ENCODE assay signal across 7 cellular contexts in the genomic region with DNA sequence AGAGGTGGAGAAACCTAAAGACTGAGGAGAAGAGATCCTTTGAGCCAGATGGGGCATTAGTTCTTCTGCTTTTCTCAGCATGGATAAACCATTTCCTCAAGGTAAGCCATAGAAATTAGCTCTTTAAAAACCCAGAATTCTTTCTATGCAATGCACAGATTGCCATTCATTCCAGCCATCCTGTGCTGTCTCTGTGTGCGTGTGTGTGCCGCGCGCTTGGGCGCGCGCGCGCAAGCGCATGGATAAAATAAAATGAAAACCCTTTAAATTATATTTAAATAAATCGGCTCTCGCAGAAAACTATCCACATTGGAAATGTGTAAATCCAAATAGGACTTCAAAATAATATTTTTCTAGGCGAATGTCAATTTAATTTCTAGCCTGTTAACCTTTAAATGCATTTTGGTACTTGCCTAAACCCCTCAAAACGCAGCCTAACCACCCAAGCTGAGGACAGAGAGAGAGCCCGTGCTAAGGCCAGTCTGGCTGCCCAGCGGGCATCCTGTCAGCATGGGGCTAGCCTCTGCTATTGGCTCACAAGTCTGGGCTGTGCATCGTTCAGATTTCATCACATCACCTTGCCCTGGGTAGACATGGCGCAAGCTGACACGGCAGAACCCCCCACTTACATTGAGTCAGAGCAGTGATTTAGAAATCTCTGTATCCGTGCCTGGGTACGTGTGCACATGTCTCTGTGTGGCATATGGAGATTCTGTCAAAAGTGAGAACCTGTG.
DNase-seq lines count a peak whose midpoint lies in the region; ATAC-seq and TF ChIP-seq lines count a peak whose summit lies in the region.

No MANE protein-coding gene starts in this region.

- peaks cover 3% of the 10 kb centered on the region for H3K4me1 Mint-ChIP-seq in activated CD8-positive, alpha-beta T cell treated with anti-CD3 and anti-CD28 coated beads, Interleukin-2, amount 10 ng/mL, durations not matched to agents 7 days and 5 days (ENCODE audit: low read depth)
- peaks cover 6% of the 10 kb centered on the region for H3K4me1 Mint-ChIP-seq in stimulated activated effector memory CD8-positive, alpha-beta T cell treated with anti-CD3 and anti-CD28 coated beads, Interleukin-12 subunit alpha, Interleukin-12 subunit beta, amount 100 ng/mL, for 72 hours

- ATAC-seq in HCT116: no peak
- ATAC-seq in activated CD8-positive, alpha-beta T cell treated with anti-CD3 and anti-CD28 coated beads, Interleukin-2, amount 10 ng/mL, durations not matched to agents 7 days and 5 days: no peak
- peak; percentile 48 for ATAC-seq in left ventricle myocardium superior
- peak; percentile 58 for ATAC-seq in stimulated activated effector memory CD8-positive, alpha-beta T cell treated with anti-CD3 and anti-CD28 coated beads, Interleukin-12 subunit alpha, Interleukin-12 subunit beta, amount 100 ng/mL, for 72 hours
- no peak for ATAC-seq in GM21717 (IDR thresholded peaks at IDR 0.05; ENCODE audit: unreplicated experiment)

- H3K4me1 ChIP-seq in HCT116 (ENCODE audit: control insufficient read depth in 1 of 2, insufficient read depth in 2 of 2, low read length in 2 of 2): peaks cover 3 to 9% of the 10 kb centered on the region in 2 experiments; a peak in 3 of 4 replicates

- CTCF ChIA-PET in HCT116 (lab: Charles Lee): no interaction called here
- CTCF ChIA-PET in activated CD8-positive, alpha-beta T cell treated with anti-CD3 and anti-CD28 coated beads, Interleukin-2, amount 10 ng/mL, durations not matched to agents 7 days and 5 days (lab: Charles Lee): no interaction called here

- H3K27me3 Mint-ChIP-seq in activated CD8-positive, alpha-beta T cell treated with anti-CD3 and anti-CD28 coated beads, Interleukin-2, amount 10 ng/mL, durations not matched to agents 7 days and 5 days (ENCODE audit: low read depth): peaks cover 3% of the 10 kb centered on the region

- DNase-seq in HCT116 (ENCODE audit: low read depth, low spot score) (no peak), left ventricle myocardium superior (no peak), NOMO-1 treated with dmso at 0.1 percent for 144 hours (lab: John Stamatoyannopoulos, UW; ENCODE audit: unreplicated experiment) (no peak), iPS-NIHi11 (ENCODE audit: low spot score) (no peak)
- no peak for DNase-seq in activated CD8-positive, alpha-beta T cell treated with anti-CD3 and anti-CD28 coated beads, Interleukin-2, amount 10 ng/mL, durations not matched to agents 7 days and 5 days
- no peak for DNase-seq in stimulated activated effector memory CD8-positive, alpha-beta T cell treated with anti-CD3 and anti-CD28 coated beads, Interleukin-12 subunit alpha, Interleukin-12 subunit beta, amount 100 ng/mL, for 72 hours (ENCODE audit: low spot score in 2 of 2)

- H3K4me3 Mint-ChIP-seq in activated CD8-positive, alpha-beta T cell treated with anti-CD3 and anti-CD28 coated beads, Interleukin-2, amount 10 ng/mL, durations not matched to agents 7 days and 5 days: peak overlapping the region; percentile 65
- H3K4me3 Mint-ChIP-seq in stimulated activated effector memory CD8-positive, alpha-beta T cell treated with anti-CD3 and anti-CD28 coated beads, Interleukin-12 subunit alpha, Interleukin-12 subunit beta, amount 100 ng/mL, for 72 hours: peak overlapping the region; percentile 65

- POLR2A ChIA-PET in HCT116 (lab: Charles Lee): no interaction called here
- POLR2A ChIA-PET in activated CD8-positive, alpha-beta T cell treated with anti-CD3 and anti-CD28 coated beads, Interleukin-2, amount 10 ng/mL, durations not matched to agents 7 days and 5 days (lab: Charles Lee): no interaction called here

- H3K79me2 ChIP-seq in HCT116 (ENCODE audit: insufficient read depth, low read length): no peaks in the 10 kb centered on the region

- peaks cover 2% of the 10 kb centered on the region for H3K9me3 Mint-ChIP-seq in activated CD8-positive, alpha-beta T cell treated with anti-CD3 and anti-CD28 coated beads, Interleukin-2, amount 10 ng/mL, durations not matched to agents 7 days and 5 days (ENCODE audit: insufficient read depth)
- H3K9me3 Mint-ChIP-seq in stimulated activated effector memory CD8-positive, alpha-beta T cell treated with anti-CD3 and anti-CD28 coated beads, Interleukin-12 subunit alpha, Interleukin-12 subunit beta, amount 100 ng/mL, for 72 hours: peaks cover 3% of the 10 kb centered on the region

- no peak for TF ChIP-seq CTCF in HCT116 (IDR thresholded peaks at IDR 0.05 in 2 of 3, conservative IDR thresholded peaks at IDR 0.05 in 1 of 3; ENCODE audit: borderline replicate concordance in 1 of 3, insufficient read depth in 1 of 3, low read depth in 2 of 3, low read length in 2 of 3)

- no TSS peak for BruUV-seq in HCT116 (replicated peaks; lab: Mats Ljungman, UMichigan)

- H3K27ac Mint-ChIP-seq in activated CD8-positive, alpha-beta T cell treated with anti-CD3 and anti-CD28 coated beads, Interleukin-2, amount 10 ng/mL, durations not matched to agents 7 days and 5 days: no peak overlapping the region
- no peak overlapping the region for H3K27ac Mint-ChIP-seq in stimulated activated effector memory CD8-positive, alpha-beta T cell treated with anti-CD3 and anti-CD28 coated beads, Interleukin-12 subunit alpha, Interleukin-12 subunit beta, amount 100 ng/mL, for 72 hours

- no peaks in the 10 kb centered on the region for H4K20me1 ChIP-seq in HCT116 (ENCODE audit: insufficient read depth)

- H3K4me3 ChIP-seq in HCT116 (replicated peaks in 1 of 2; ENCODE audit: low read depth in 1 of 2, low read length in 2 of 2): peak overlapping the region; percentile 19 to 64; a peak in 3 of 4 replicates

- H2AFZ ChIP-seq in HCT116 (ENCODE audit: low read depth, low read length, poor library complexity, severe bottlenecking): no peak overlapping the region

- TF ChIP-seq RAD21 in HCT116 (IDR thresholded peaks at IDR 0.05; ENCODE audit: low read depth): no peak

- no peaks in the 10 kb centered on the region for H3K36me3 ChIP-seq in HCT116 (ENCODE audit: control insufficient read depth in 1 of 2, insufficient read depth in 2 of 2, low read length in 2 of 2)

- no peak overlapping the region for H3K9ac ChIP-seq in HCT116 (ENCODE audit: low read length)

- TF ChIP-seq POLR2A in HCT116 (IDR thresholded peaks at IDR 0.05; ENCODE audit: borderline replicate concordance, extremely low read depth, insufficient read depth, insufficient read length): no peak

- H3K4me2 ChIP-seq in HCT116 (ENCODE audit: low read length): peak overlapping the region; percentile 64

- H3K27ac ChIP-seq in HCT116 (ENCODE audit: low read depth, low read length): no peak overlapping the region

- intact Hi-C loops in HCT116 (cut with micrococcal nuclease): no loop called here
- intact Hi-C loops in left ventricle myocardium superior (cut with micrococcal nuclease): no loop called here

- no peaks in the 10 kb centered on the region for H3K9me2 ChIP-seq in HCT116 (ENCODE audit: insufficient read depth)

- no peaks in the 10 kb centered on the region for H3K36me3 Mint-ChIP-seq in activated CD8-positive, alpha-beta T cell treated with anti-CD3 and anti-CD28 coated beads, Interleukin-2, amount 10 ng/mL, durations not matched to agents 7 days and 5 days (ENCODE audit: low read depth)
- H3K36me3 Mint-ChIP-seq in stimulated activated effector memory CD8-positive, alpha-beta T cell treated with anti-CD3 and anti-CD28 coated beads, Interleukin-12 subunit alpha, Interleukin-12 subunit beta, amount 100 ng/mL, for 72 hours: no peaks in the 10 kb centered on the region

- RAD21 ChIA-PET in HCT116 (lab: Charles Lee; ENCODE audit: low non-redundant PET in 1 of 2, low total read pairs in 2 of 2, uncharacterized antibody in 2 of 2, unreplicated experiment in 2 of 2): no interaction called here

- no peaks in the 10 kb centered on the region for H3K27me3 ChIP-seq in HCT116 (ENCODE audit: insufficient read depth, low read length)

- H3K9me3 ChIP-seq in HCT116 (ENCODE audit: control insufficient read depth in 1 of 2, insufficient read depth in 1 of 2, low read depth in 1 of 2, low read length in 2 of 2): no peaks in the 10 kb centered on the region

TF ChIP-seq in HCT116, 20 proteins besides CTCF, POLR2A, EP300 and RAD21 (continues in another document):
- TF ChIP-seq SP1 (IDR thresholded peaks at IDR 0.05; ENCODE audit: low read depth) (no peak), ZNF274 (IDR thresholded peaks at IDR 0.05; ENCODE audit: low read depth, low read length) (no peak), POLR2AphosphoS5 (IDR thresholded peaks at IDR 0.05; ENCODE audit: low read depth, low read length) (no peak), CBX3 (IDR thresholded peaks at IDR 0.05; ENCODE audit: low read depth) (no peak), JUND (IDR thresholded peaks at IDR 0.05) (no peak), TCF7L2 (IDR thresholded peaks at IDR 0.05; ENCODE audit: borderline replicate concordance, extremely low read depth, insufficient read depth, insufficient read length) (no peak), CEBPB (IDR thresholded peaks at IDR 0.05; ENCODE audit: low read depth) (no peak)
- TF ChIP-seq, protein P1, sequence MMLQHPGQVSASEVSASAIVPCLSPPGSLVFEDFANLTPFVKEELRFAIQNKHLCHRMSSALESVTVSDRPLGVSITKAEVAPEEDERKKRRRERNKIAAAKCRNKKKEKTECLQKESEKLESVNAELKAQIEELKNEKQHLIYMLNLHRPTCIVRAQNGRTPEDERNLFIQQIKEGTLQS (IDR thresholded peaks at IDR 0.05): no peak
- TF ChIP-seq, protein P2, sequence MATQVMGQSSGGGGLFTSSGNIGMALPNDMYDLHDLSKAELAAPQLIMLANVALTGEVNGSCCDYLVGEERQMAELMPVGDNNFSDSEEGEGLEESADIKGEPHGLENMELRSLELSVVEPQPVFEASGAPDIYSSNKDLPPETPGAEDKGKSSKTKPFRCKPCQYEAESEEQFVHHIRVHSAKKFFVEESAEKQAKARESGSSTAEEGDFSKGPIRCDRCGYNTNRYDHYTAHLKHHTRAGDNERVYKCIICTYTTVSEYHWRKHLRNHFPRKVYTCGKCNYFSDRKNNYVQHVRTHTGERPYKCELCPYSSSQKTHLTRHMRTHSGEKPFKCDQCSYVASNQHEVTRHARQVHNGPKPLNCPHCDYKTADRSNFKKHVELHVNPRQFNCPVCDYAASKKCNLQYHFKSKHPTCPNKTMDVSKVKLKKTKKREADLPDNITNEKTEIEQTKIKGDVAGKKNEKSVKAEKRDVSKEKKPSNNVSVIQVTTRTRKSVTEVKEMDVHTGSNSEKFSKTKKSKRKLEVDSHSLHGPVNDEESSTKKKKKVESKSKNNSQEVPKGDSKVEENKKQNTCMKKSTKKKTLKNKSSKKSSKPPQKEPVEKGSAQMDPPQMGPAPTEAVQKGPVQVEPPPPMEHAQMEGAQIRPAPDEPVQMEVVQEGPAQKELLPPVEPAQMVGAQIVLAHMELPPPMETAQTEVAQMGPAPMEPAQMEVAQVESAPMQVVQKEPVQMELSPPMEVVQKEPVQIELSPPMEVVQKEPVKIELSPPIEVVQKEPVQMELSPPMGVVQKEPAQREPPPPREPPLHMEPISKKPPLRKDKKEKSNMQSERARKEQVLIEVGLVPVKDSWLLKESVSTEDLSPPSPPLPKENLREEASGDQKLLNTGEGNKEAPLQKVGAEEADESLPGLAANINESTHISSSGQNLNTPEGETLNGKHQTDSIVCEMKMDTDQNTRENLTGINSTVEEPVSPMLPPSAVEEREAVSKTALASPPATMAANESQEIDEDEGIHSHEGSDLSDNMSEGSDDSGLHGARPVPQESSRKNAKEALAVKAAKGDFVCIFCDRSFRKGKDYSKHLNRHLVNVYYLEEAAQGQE (IDR thresholded peaks at IDR 0.05; ENCODE audit: low read depth): no peak

Comparison
In these comparisons a context has a peak if more than half of its experiments do, and no peak if none do; other contexts are left out.
1. ATAC-seq: peak in left ventricle myocardium superior (single experiment) and stimulated activated effector memory CD8-positive, alpha-beta T cell treated with anti-CD3 and anti-CD28 coated beads, Interleukin-12 subunit alpha, Interleukin-12 subunit beta, amount 100 ng/mL, for 72 hours (single experiment); none in HCT116 (single experiment), activated CD8-positive, alpha-beta T cell treated with anti-CD3 and anti-CD28 coated beads, Interleukin-2, amount 10 ng/mL, durations not matched to agents 7 days and 5 days (single experiment) and GM21717 (single experiment).